24 cellular contexts compared by ENCODE assay signal in the genomic region with DNA sequence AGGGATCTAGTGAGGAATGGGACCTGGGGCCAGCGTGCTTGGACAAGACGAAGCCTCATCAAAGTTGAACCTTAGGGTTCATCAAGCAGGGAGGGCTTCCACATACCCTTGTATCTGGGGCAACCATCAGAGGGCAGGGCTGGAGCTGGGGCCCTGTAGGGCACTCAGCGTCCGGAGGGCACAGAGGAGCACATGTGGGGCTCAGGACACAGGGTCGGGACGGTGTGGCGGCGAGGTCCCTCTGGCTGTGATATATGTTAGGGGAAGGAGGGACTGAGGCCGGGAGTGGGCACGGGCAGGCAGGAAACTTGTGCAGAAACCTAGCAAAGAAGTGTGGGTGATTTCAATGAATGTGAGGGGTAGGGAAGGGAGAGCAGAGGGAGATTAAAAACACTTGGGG.
"Had no signal": no experiment of that assay in that cellular context is flagged by ENCODE, and none has a peak within 500 bp of the region (broad histone marks: within the 10 kb centered on the region; RNA-seq: fewer than 3 reads in every experiment).

No MANE protein-coding gene starts in this region.

- H3K36me3 ChIP-seq: neutrophil, prostate gland, right atrium auricular region, suprapubic skin, transverse colon, vagina had no signal

- H2AFZ ChIP-seq: parathyroid adenoma had no signal

- H3K27ac ChIP-seq: neutrophil, parathyroid adenoma, prostate gland, right atrium auricular region, suprapubic skin, transverse colon, vagina had no signal

- DNase-seq: cerebellar nuclear complex; cortex of kidney; effector memory CD8-positive, alpha-beta T cell; head of caudate nucleus; mesenchymal stem cell; naive thymus-derived CD4-positive, alpha-beta T cell; stimulated activated CD4-positive, alpha-beta T cell treated with anti-CD3 and anti-CD28 coated beads, Interleukin-12 subunit alpha, Interleukin-12 subunit beta, amount 100 ng/mL, for 4 hours; stimulated activated CD4-positive, alpha-beta T cell treated with anti-CD3 and anti-CD28 coated beads, Interleukin-1b, Interleukin-23, amount 100 ng/mL, for 48 hours; stimulated activated CD4-positive, alpha-beta T cell treated with anti-CD3 and anti-CD28 coated beads, Interleukin-4, amount 100 ng/mL, for 1 hour; stimulated activated CD8-positive, alpha-beta memory T cell treated with anti-CD3 and anti-CD28 coated beads, Interleukin-4, amount 100 ng/mL, for 48 hours; transverse colon had no signal

- H3K79me2 ChIP-seq: parathyroid adenoma had no signal

- H3K27ac Mint-ChIP-seq: mesothelial cell of epicardium; naive thymus-derived CD4-positive, alpha-beta T cell; nephron; stimulated activated naive CD8-positive, alpha-beta T cell treated with anti-CD3 and anti-CD28 coated beads, Interleukin-15, Interleukin-2, amounts not matched to agents 100 ng/mL and 50 ng/mL, for 24 hours had no signal

- H3K4me1 ChIP-seq: parathyroid adenoma, prostate gland, right atrium auricular region, suprapubic skin, transverse colon had no signal

- H3K9me3 Mint-ChIP-seq: effector memory CD8-positive, alpha-beta T cell; mesothelial cell of epicardium; naive thymus-derived CD4-positive, alpha-beta T cell; nephron; stimulated activated naive CD8-positive, alpha-beta T cell treated with anti-CD3 and anti-CD28 coated beads, Interleukin-15, Interleukin-2, amounts not matched to agents 100 ng/mL and 50 ng/mL, for 24 hours had no signal

- H3K4me2 ChIP-seq: smooth muscle cell had no signal

- H3K4me3 ChIP-seq: lung, prostate gland, right atrium auricular region, smooth muscle cell, suprapubic skin, transverse colon, vagina had no signal

- H3K27me3 ChIP-seq: right atrium auricular region, suprapubic skin, transverse colon, vagina had no signal

- H3K27me3 Mint-ChIP-seq: effector memory CD8-positive, alpha-beta T cell; stimulated activated naive CD8-positive, alpha-beta T cell treated with anti-CD3 and anti-CD28 coated beads, Interleukin-15, Interleukin-2, amounts not matched to agents 100 ng/mL and 50 ng/mL, for 24 hours had no signal

- H3K9me3 ChIP-seq: neutrophil, prostate gland, right atrium auricular region, suprapubic skin, transverse colon, vagina had no signal

- H3K9ac ChIP-seq: parathyroid adenoma had no signal

- H3K4me1 Mint-ChIP-seq: mesothelial cell of epicardium; naive thymus-derived CD4-positive, alpha-beta T cell; nephron had no signal

- H3K4me3 Mint-ChIP-seq: effector memory CD8-positive, alpha-beta T cell; mesothelial cell of epicardium; naive thymus-derived CD4-positive, alpha-beta T cell; nephron; stimulated activated naive CD8-positive, alpha-beta T cell treated with anti-CD3 and anti-CD28 coated beads, Interleukin-15, Interleukin-2, amounts not matched to agents 100 ng/mL and 50 ng/mL, for 24 hours had no signal

- H3K36me3 Mint-ChIP-seq: naive thymus-derived CD4-positive, alpha-beta T cell had no signal

- ATAC-seq: effector memory CD8-positive, alpha-beta T cell; left lobe of liver; naive thymus-derived CD4-positive, alpha-beta T cell; sciatic nerve had no signal
